ENCODE assay signal across 1 cellular context in the genomic region with DNA sequence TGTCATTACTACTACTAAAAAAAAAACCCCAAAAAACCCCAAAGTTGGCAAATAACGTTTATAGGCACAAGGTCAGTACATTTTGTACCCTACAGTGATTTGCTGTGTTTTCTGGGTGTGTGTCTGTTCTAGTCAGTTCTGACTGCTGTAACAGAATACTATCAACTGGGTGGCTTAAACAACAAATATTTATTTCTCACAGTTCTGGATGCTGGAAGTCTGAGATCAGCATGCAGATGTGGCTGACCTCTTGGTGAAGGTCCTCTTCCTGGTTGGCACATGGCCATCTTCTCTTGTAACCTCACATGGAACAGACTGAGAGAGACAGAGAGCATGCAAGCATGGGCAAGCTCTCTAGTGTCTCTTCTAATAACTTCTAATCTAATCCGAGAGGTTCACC.
TF ChIP-seq lines count a peak whose summit lies in the region.

No MANE protein-coding gene starts in this region.

TF ChIP-seq in WTC11, 78 proteins besides CTCF, POLR2A, EP300 and RAD21 (continued from another document):
- TF ChIP-seq, protein P1, sequence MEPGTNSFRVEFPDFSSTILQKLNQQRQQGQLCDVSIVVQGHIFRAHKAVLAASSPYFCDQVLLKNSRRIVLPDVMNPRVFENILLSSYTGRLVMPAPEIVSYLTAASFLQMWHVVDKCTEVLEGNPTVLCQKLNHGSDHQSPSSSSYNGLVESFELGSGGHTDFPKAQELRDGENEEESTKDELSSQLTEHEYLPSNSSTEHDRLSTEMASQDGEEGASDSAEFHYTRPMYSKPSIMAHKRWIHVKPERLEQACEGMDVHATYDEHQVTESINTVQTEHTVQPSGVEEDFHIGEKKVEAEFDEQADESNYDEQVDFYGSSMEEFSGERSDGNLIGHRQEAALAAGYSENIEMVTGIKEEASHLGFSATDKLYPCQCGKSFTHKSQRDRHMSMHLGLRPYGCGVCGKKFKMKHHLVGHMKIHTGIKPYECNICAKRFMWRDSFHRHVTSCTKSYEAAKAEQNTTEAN (CRISPR knock-in tag; IDR thresholded peaks at IDR 0.05), result no peak
- TF ChIP-seq, protein P2, sequence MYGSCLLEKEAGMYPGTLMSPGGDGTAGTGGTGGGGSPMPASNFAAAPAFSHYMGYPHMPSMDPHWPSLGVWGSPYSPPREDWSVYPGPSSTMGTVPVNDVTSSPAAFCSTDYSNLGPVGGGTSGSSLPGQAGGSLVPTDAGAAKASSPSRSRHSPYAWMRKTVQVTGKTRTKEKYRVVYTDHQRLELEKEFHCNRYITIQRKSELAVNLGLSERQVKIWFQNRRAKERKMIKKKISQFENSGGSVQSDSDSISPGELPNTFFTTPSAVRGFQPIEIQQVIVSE (CRISPR knock-in tag; IDR thresholded peaks at IDR 0.05; ENCODE audit: borderline replicate concordance), result no peak
